ENCODE assay signal across 8 cellular contexts in genomic region chr17:2400474-2400866, GRCh38. TPM values are rescaled to one million over a fixed set of nuclear protein-coding genes. Genes with fewer than 3 reads are reported as not detected.
A peak's percentile ranks its signal among the peaks of the same experiment; 100 is the strongest.
DNase-seq lines count a peak whose midpoint lies in the region; ATAC-seq and TF ChIP-seq lines count a peak whose summit lies in the region.

No MANE protein-coding gene starts in this region.

- H3K27ac Mint-ChIP-seq in activated CD4-positive, alpha-beta T cell treated with anti-CD3 and anti-CD28 coated beads for 36 hours, result peak overlapping the region; percentile 94
- H3K27ac Mint-ChIP-seq in memory B cell, result peak overlapping the region; percentile 99
- peak overlapping the region; percentile 98 for H3K27ac Mint-ChIP-seq in stimulated activated memory B cell treated with anti-CD40 and anti-IgM and Interleukin-4, amounts not matched to agents 10 μg/mL and 1 μg/mL and 100 μg/mL, for 72 hours

- peaks cover 44% of the 10 kb centered on the region for H3K4me1 Mint-ChIP-seq in activated CD4-positive, alpha-beta T cell treated with anti-CD3 and anti-CD28 coated beads for 36 hours
- peaks cover 38% of the 10 kb centered on the region for H3K4me1 Mint-ChIP-seq in memory B cell
- H3K4me1 Mint-ChIP-seq in stimulated activated memory B cell treated with anti-CD40 and anti-IgM and Interleukin-4, amounts not matched to agents 10 μg/mL and 1 μg/mL and 100 μg/mL, for 72 hours, result peaks cover 59% of the 10 kb centered on the region

- ATAC-seq in activated CD4-positive, alpha-beta T cell treated with anti-CD3 and anti-CD28 coated beads for 36 hours, result peak; percentile 5
- ATAC-seq in memory B cell (ENCODE audit: low read depth), result no peak
- ATAC-seq in stimulated activated memory B cell treated with anti-CD40 and anti-IgM and Interleukin-4, amounts not matched to agents 10 μg/mL and 1 μg/mL and 100 μg/mL, for 72 hours, result peak; percentile 14
- ATAC-seq in GM21360 (IDR thresholded peaks at IDR 0.05; ENCODE audit: unreplicated experiment), result no peak

- intact Hi-C loops in activated CD4-positive, alpha-beta T cell treated with anti-CD3 and anti-CD28 coated beads for 36 hours (cut with DNase I, micrococcal nuclease), result loop anchor here (1.0 to 5.0 kb wide), 6 partner anchors 64 to 1967 kb away; partner anchors contain the start of genes METTL16 (in 1 of the 2), RPA1 (in 1 of the 2), SGSM2 (in 1 of the 2) and TSR1 (in 1 of the 2)

- no peaks in the 10 kb centered on the region for H3K36me3 Mint-ChIP-seq in activated CD4-positive, alpha-beta T cell treated with anti-CD3 and anti-CD28 coated beads for 36 hours (ENCODE audit: low read depth)
- peaks cover 3% of the 10 kb centered on the region for H3K36me3 Mint-ChIP-seq in memory B cell
- no peaks in the 10 kb centered on the region for H3K36me3 Mint-ChIP-seq in stimulated activated memory B cell treated with anti-CD40 and anti-IgM and Interleukin-4, amounts not matched to agents 10 μg/mL and 1 μg/mL and 100 μg/mL, for 72 hours

- TF ChIP-seq CTCF in coronary artery (IDR thresholded peaks at IDR 0.05), result no peak

- H3K27ac ChIP-seq in coronary artery, result peak overlapping the region; percentile 98 to 100

- CTCF ChIA-PET in activated CD4-positive, alpha-beta T cell treated with anti-CD3 and anti-CD28 coated beads for 36 hours (lab: Charles Lee), result interaction anchor here (0.5 to 5.3 kb wide), 5 partner anchors 8 to 366 kb away, joined by 3 to 44 read pairs (median 7); no protein-coding TSS in a partner anchor

- H3K4me3 Mint-ChIP-seq in activated CD4-positive, alpha-beta T cell treated with anti-CD3 and anti-CD28 coated beads for 36 hours, result peak overlapping the region; percentile 88
- H3K4me3 Mint-ChIP-seq in memory B cell, result peak overlapping the region; percentile 94
- peak overlapping the region; percentile 87 for H3K4me3 Mint-ChIP-seq in stimulated activated memory B cell treated with anti-CD40 and anti-IgM and Interleukin-4, amounts not matched to agents 10 μg/mL and 1 μg/mL and 100 μg/mL, for 72 hours

- DNase-seq in Daoy (ENCODE audit: low read depth), result peak; percentile 75
- DNase-seq in M059J (ENCODE audit: low read depth), result peak; percentile 63
- peak; percentile 84 for DNase-seq in activated CD4-positive, alpha-beta T cell treated with anti-CD3 and anti-CD28 coated beads for 36 hours
- DNase-seq in coronary artery (ENCODE audit: low spot score), result no peak
- peak; percentile 46 to 67 for DNase-seq in memory B cell (ENCODE audit: low spot score in 2 of 2)
- DNase-seq in HPDE6-E6E7 (ENCODE audit: extremely low spot score), result no peak

- H3K4me3 ChIP-seq in coronary artery, result peak overlapping the region; percentile 86

- H3K9me3 Mint-ChIP-seq in activated CD4-positive, alpha-beta T cell treated with anti-CD3 and anti-CD28 coated beads for 36 hours (ENCODE audit: low read depth), result no peaks in the 10 kb centered on the region
- H3K9me3 Mint-ChIP-seq in memory B cell, result no peaks in the 10 kb centered on the region
- H3K9me3 Mint-ChIP-seq in stimulated activated memory B cell treated with anti-CD40 and anti-IgM and Interleukin-4, amounts not matched to agents 10 μg/mL and 1 μg/mL and 100 μg/mL, for 72 hours, result no peaks in the 10 kb centered on the region

- H3K27me3 Mint-ChIP-seq in activated CD4-positive, alpha-beta T cell treated with anti-CD3 and anti-CD28 coated beads for 36 hours, result no peaks in the 10 kb centered on the region
- no peaks in the 10 kb centered on the region for H3K27me3 Mint-ChIP-seq in memory B cell
- no peaks in the 10 kb centered on the region for H3K27me3 Mint-ChIP-seq in stimulated activated memory B cell treated with anti-CD40 and anti-IgM and Interleukin-4, amounts not matched to agents 10 μg/mL and 1 μg/mL and 100 μg/mL, for 72 hours

- POLR2A ChIA-PET in activated CD4-positive, alpha-beta T cell treated with anti-CD3 and anti-CD28 coated beads for 36 hours (lab: Charles Lee), result interaction anchor here (2.5 to 3.4 kb wide), 2 partner anchors 8 to 18 kb away, joined by 10 to 36 read pairs; no protein-coding TSS in a partner anchor

RNA-seq across cellular contexts. Expression of gene MNT, which starts 0.4 kb away (rescaled TPM):
- 1.2 and 1.7 TPM in 2 replicates for total RNA-seq in Daoy (2014; rRNA removed; shearing (Covaris generic))
- 1.5 and 3.2 TPM in 2 replicates for total RNA-seq in M059J (2014; rRNA removed; shearing (Covaris generic))
- total RNA-seq in activated CD4-positive, alpha-beta T cell treated with anti-CD3 and anti-CD28 coated beads for 36 hours, result 10 to 100 TPM; 16.0 to 19.3 TPM

Comparison
In these comparisons a context has a peak if more than half of its experiments do, and no peak if none do; other contexts are left out.
1. DNase-seq: peak in Daoy (single experiment), M059J (single experiment), activated CD4-positive, alpha-beta T cell treated with anti-CD3 and anti-CD28 coated beads for 36 hours (single experiment) and memory B cell (2 of 2); none in coronary artery (single experiment) and HPDE6-E6E7 (single experiment).
2. ATAC-seq: peak in activated CD4-positive, alpha-beta T cell treated with anti-CD3 and anti-CD28 coated beads for 36 hours (single experiment) and stimulated activated memory B cell treated with anti-CD40 and anti-IgM and Interleukin-4, amounts not matched to agents 10 μg/mL and 1 μg/mL and 100 μg/mL, for 72 hours (single experiment); none in memory B cell (single experiment) and GM21360 (single experiment).
3. Peak in every context shown above with its lines, with median percentiles within 50 percentile points of each other: H3K27ac Mint-ChIP-seq and H3K4me3 Mint-ChIP-seq.